ENCODE assay signal across 1 cellular context in genomic region chr6:138289739-138290138, GRCh38.
TF ChIP-seq lines count a peak whose summit lies in the region.

No MANE protein-coding gene starts in this region.

TF ChIP-seq in GM23338, 12 proteins besides CTCF, POLR2A, EP300 and RAD21 (continued from another document):
- no peak for TF ChIP-seq REST (IDR thresholded peaks at IDR 0.05; ENCODE audit: unreplicated experiment)
- no peak for TF ChIP-seq CREB1 (CRISPR knock-in tag; IDR thresholded peaks at IDR 0.05; ENCODE audit: low read depth)
- TF ChIP-seq EZH2 (IDR thresholded peaks at IDR 0.05; ENCODE audit: low read depth, unreplicated experiment): no peak
- TF ChIP-seq ZNF114 (CRISPR knock-in tag; IDR thresholded peaks at IDR 0.05): no peak
- TF ChIP-seq POLR2AphosphoS5 (IDR thresholded peaks at IDR 0.05; ENCODE audit: low read depth): no peak
- TF ChIP-seq ZNF462 (CRISPR knock-in tag; IDR thresholded peaks at IDR 0.05): no peak
- no peak for TF ChIP-seq NANOG (IDR thresholded peaks at IDR 0.05; ENCODE audit: borderline replicate concordance)
